8 cellular contexts compared by ENCODE assay signal in genomic region chr20:59783020-59784010, GRCh38.
A peak's percentile ranks its signal among the peaks of the same experiment; 100 is the strongest.
DNase-seq lines count a peak whose midpoint lies in the region; ATAC-seq, FAIRE-seq and TF ChIP-seq lines count a peak whose summit lies in the region.

No MANE protein-coding gene starts in this region.

- H3K27me3 ChIP-seq in GM06990 (replicated peaks; ENCODE audit: control insufficient read depth, insufficient read depth, low read length), result no peaks in the 10 kb centered on the region

- POLR2A ChIA-PET in A549 (lab: Yijun Ruan, JAX), result no interaction called here

- no peak overlapping the region for H3K4me2 ChIP-seq in A549

- FAIRE-seq in A549 (lab: Jason Lieb, UNC) (peak; percentile 49), urothelium cell line (lab: Jason Lieb, UNC) (no peak)

- no peak overlapping the region for H3K4me3 ChIP-seq in A549
- H3K4me3 ChIP-seq in GM06990 (replicated peaks; ENCODE audit: low read depth, low read length), result no peak overlapping the region

- peak; percentile 65 for TF ChIP-seq CTCF in A549 (IDR thresholded peaks at IDR 0.05)
- peak; percentile 98 for TF ChIP-seq CTCF in GM06990 (IDR thresholded peaks at IDR 0.05; ENCODE audit: insufficient read depth, low read length, poor library complexity, severe bottlenecking)

- CTCF ChIA-PET in A549 (lab: Yijun Ruan, JAX), result interaction anchor here (0.7 to 6.9 kb wide), 14 partner anchors 9 to 144 kb away, joined by 3 to 68 read pairs (median 4); no protein-coding TSS in a partner anchor

- peak; percentile 59 to 70 for TF ChIP-seq RAD21 in A549 (conservative IDR thresholded peaks at IDR 0.05 in 1 of 2, IDR thresholded peaks at IDR 0.05 in 1 of 2)

- no peaks in the 10 kb centered on the region for H3K9me3 ChIP-seq in A549

- no peaks in the 10 kb centered on the region for H3K4me1 ChIP-seq in A549

- no peak overlapping the region for H3K27ac ChIP-seq in A549

- DNase-seq in A549 (ENCODE audit: low read depth in 1 of 2, low spot score in 1 of 2) (peak; percentile 46 to 65), GM06990 (ENCODE audit: extremely low read depth, insufficient read length) (peak; percentile 21), MV-4-11 (lab: John Stamatoyannopoulos, UW) (peak; percentile 41), SW480 (ENCODE audit: low spot score) (peak; percentile 67), mucosa of gallbladder (ENCODE audit: low spot score) (peak; percentile 32), urothelium cell line (ENCODE audit: low spot score) (peak; percentile 84), OCI-M2 (lab: John Stamatoyannopoulos, UW; ENCODE audit: unreplicated experiment) (no peak)

- TF ChIP-seq POLR2A in A549 (IDR thresholded peaks at IDR 0.05; ENCODE audit: low read length), result no peak

- ATAC-seq in A549, result peak; percentile 67 to 88; a peak in 4 of 6 replicates
- peak; percentile 41 for ATAC-seq in esophagus mucosa

- no peaks in the 10 kb centered on the region for H3K36me3 ChIP-seq in GM06990 (ENCODE audit: control insufficient read depth, insufficient read depth, low read length)

- TF ChIP-seq EP300 in A549 (IDR thresholded peaks at IDR 0.05), result no peak

- WGBS in A549 (ENCODE audit: missing lambda C conversion rate), result 15% methylated on average over 16 of the region's 19 CpGs

TF ChIP-seq in A549, 52 proteins besides CTCF, POLR2A, EP300 and RAD21:
- TF ChIP-seq SMC3 (IDR thresholded peaks at IDR 0.05), result peak; percentile 63
- TF ChIP-seq, protein P1, sequence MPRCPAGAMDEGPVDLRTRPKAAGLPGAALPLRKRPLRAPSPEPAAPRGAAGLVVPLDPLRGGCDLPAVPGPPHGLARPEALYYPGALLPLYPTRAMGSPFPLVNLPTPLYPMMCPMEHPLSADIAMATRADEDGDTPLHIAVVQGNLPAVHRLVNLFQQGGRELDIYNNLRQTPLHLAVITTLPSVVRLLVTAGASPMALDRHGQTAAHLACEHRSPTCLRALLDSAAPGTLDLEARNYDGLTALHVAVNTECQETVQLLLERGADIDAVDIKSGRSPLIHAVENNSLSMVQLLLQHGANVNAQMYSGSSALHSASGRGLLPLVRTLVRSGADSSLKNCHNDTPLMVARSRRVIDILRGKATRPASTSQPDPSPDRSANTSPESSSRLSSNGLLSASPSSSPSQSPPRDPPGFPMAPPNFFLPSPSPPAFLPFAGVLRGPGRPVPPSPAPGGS (IDR thresholded peaks at IDR 0.05), result no peak
- no peak for TF ChIP-seq FOSB (CRISPR knock-in tag; IDR thresholded peaks at IDR 0.05)
- TF ChIP-seq HDAC2 (IDR thresholded peaks at IDR 0.05), result no peak
- TF ChIP-seq ZNF302 (CRISPR knock-in tag; IDR thresholded peaks at IDR 0.05), result no peak
